ENCODE assay signal across 8 cellular contexts in genomic region chr10:62268027-62268398, GRCh38. TPM values are rescaled to one million over a fixed set of nuclear protein-coding genes. Genes with fewer than 3 reads are reported as not detected.
DNase-seq lines count a peak whose midpoint lies in the region; ATAC-seq and TF ChIP-seq lines count a peak whose summit lies in the region.

No MANE protein-coding gene starts in this region.

- H3K4me1 ChIP-seq in osteoblast (ENCODE audit: insufficient read depth, low read length): peaks cover 22% of the 10 kb centered on the region

- H3K36me3 Mint-ChIP-seq in endothelial cell (ENCODE audit: low read depth, unreplicated experiment): no peaks in the 10 kb centered on the region

- no peaks in the 10 kb centered on the region for H4K20me1 ChIP-seq in osteoblast (ENCODE audit: insufficient read depth, low read length)

- no peaks in the 10 kb centered on the region for H3K27me3 Mint-ChIP-seq in endothelial cell (ENCODE audit: unreplicated experiment)

- H3K79me2 ChIP-seq in osteoblast (ENCODE audit: insufficient read depth, low read length): peaks cover 3% of the 10 kb centered on the region

- DNase-seq in NCI-H748 (lab: John Stamatoyannopoulos, UW; ENCODE audit: unreplicated experiment) (peak; percentile 62), NCI-H748 treated with DMSO at 0.1 percent for 48 hours (lab: John Stamatoyannopoulos, UW) (no peak), NCI-H82 treated with DMSO at 0.1 percent for 48 hours (lab: John Stamatoyannopoulos, UW; ENCODE audit: unreplicated experiment) (peak; percentile 2), endothelial cell (ENCODE audit: low spot score) (no peak), osteoblast (ENCODE audit: insufficient read length, low spot score, missing footprints) (no peak), iPS-NIHi11 (ENCODE audit: low spot score) (no peak), NCI-H2196 treated with DMSO at 0.1 percent for 48 hours (lab: John Stamatoyannopoulos, UW; ENCODE audit: unreplicated experiment) (no peak)

- peak overlapping the region; percentile 97 for H3K4me2 ChIP-seq in osteoblast (ENCODE audit: insufficient read depth, low read length)

- H2AFZ ChIP-seq in osteoblast (ENCODE audit: low read length): peak overlapping the region; percentile 95

- no peaks in the 10 kb centered on the region for H3K9me3 ChIP-seq in osteoblast (ENCODE audit: low read depth, low read length)

- H3K9me3 Mint-ChIP-seq in endothelial cell (ENCODE audit: unreplicated experiment): no peaks in the 10 kb centered on the region

- peak overlapping the region; percentile 76 for H3K4me3 ChIP-seq in osteoblast (ENCODE audit: insufficient read depth, low read length)

- no peaks in the 10 kb centered on the region for H3K36me3 ChIP-seq in osteoblast (ENCODE audit: insufficient read depth, low read length)

- no peak overlapping the region for H3K27ac ChIP-seq in osteoblast (ENCODE audit: low read depth, low read length)

- peaks cover 4% of the 10 kb centered on the region for H3K4me1 Mint-ChIP-seq in endothelial cell (ENCODE audit: unreplicated experiment)

- no peak overlapping the region for H3K27ac Mint-ChIP-seq in endothelial cell (ENCODE audit: unreplicated experiment)

- peaks cover 2% of the 10 kb centered on the region for H3K27me3 ChIP-seq in osteoblast (ENCODE audit: insufficient read depth, low read length)

- ATAC-seq in GM19397 (IDR thresholded peaks at IDR 0.05; ENCODE audit: unreplicated experiment): no peak

- TF ChIP-seq CTCF in endothelial cell (IDR thresholded peaks at IDR 0.05; ENCODE audit: unreplicated experiment): no peak
- TF ChIP-seq CTCF in osteoblast (IDR thresholded peaks at IDR 0.05; ENCODE audit: extremely low read depth, low read depth, low read length): no peak

- peak overlapping the region; percentile 86 for H3K4me3 Mint-ChIP-seq in endothelial cell (ENCODE audit: unreplicated experiment)

RNA-seq across cellular contexts. Expression of gene RTKN2, which starts 0.6 kb away (rescaled TPM):
- total RNA-seq in endothelial cell (ENCODE audit: unreplicated experiment) (1.7 TPM), osteoblast (7.7 and 8.0 TPM in 2 replicates)

Comparison
In these comparisons a context has a peak if more than half of its experiments do, and no peak if none do; other contexts are left out.
1. DNase-seq: peak in NCI-H748 (single experiment) and NCI-H82 treated with DMSO at 0.1 percent for 48 hours (single experiment); none in NCI-H748 treated with DMSO at 0.1 percent for 48 hours (single experiment), endothelial cell (single experiment), osteoblast (single experiment), iPS-NIHi11 (single experiment) and NCI-H2196 treated with DMSO at 0.1 percent for 48 hours (single experiment).